Comparison of ENCODE assay signal across 11 cellular contexts in the genomic region with DNA sequence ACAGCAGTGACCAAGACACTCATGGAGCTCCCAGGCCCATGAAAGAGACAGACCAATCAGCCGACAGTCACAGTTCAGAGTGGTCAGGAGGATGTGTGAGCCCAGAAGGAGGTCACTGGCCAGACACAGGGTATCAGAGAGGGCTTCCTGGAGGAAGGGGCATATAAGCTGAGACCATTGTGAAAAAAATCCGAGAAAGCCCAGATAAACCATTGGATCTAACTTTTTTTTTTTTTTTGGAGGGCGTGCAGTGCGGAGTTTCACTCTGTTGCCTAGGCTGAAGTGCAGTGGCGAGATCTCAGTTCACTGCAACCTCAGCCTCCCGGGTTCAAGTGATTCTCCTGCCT. TPM values are rescaled to one million over a fixed set of nuclear protein-coding genes. Genes with fewer than 3 reads are reported as not detected.
DNase-seq lines count a peak whose midpoint lies in the region; ATAC-seq and TF ChIP-seq lines count a peak whose summit lies in the region.
"Had no signal": no experiment of that assay in that cellular context is flagged by ENCODE, and none has a peak within 500 bp of the region (broad histone marks: within the 10 kb centered on the region; RNA-seq: fewer than 3 reads in every experiment).

No MANE protein-coding gene starts in this region.

- H3K27me3 Mint-ChIP-seq in activated T-cell treated with anti-CD3 and anti-CD28 coated beads, Interleukin-2, amount 50 U/mL, for 72 hours (ENCODE audit: low read depth): no peaks in the 10 kb centered on the region
- no peaks in the 10 kb centered on the region for H3K27me3 Mint-ChIP-seq in nephron progenitor cell (ENCODE audit: low read depth, poor library complexity)

- no peak overlapping the region for H3K27ac Mint-ChIP-seq in activated T-cell treated with anti-CD3 and anti-CD28 coated beads, Interleukin-2, amount 50 U/mL, for 72 hours
- H3K27ac Mint-ChIP-seq in nephron progenitor cell: peak overlapping the region; percentile 39

- H3K4me3 ChIP-seq in esophagus (ENCODE audit: low read depth in 1 of 2, low read length in 2 of 2) (peak overlapping the region in 1 of 2 donors; percentile 95), upper lobe of left lung (peak overlapping the region; percentile 13 to 90 (median 76)), A673 (ENCODE audit: low read depth, low read length, poor library complexity, severe bottlenecking) (no peak overlapping the region)

- intact Hi-C loops in A673 (cut with micrococcal nuclease; ENCODE audit: unreplicated experiment): no loop called here

- peaks cover 0 to 2% of the 10 kb centered on the region in 2 donors for H3K4me1 ChIP-seq in esophagus (ENCODE audit: control insufficient read depth in 2 of 2, insufficient read depth in 2 of 2, low read length in 1 of 2)
- H3K4me1 ChIP-seq in upper lobe of left lung: peaks cover 50 to 72% (median 56%) of the 10 kb centered on the region in 4 donors
- H3K4me1 ChIP-seq in A673 (ENCODE audit: insufficient read depth, low read length, poor library complexity, severe bottlenecking): peaks cover 24% of the 10 kb centered on the region

- WGBS in esophagus, 2 donors: 84 to 87% methylated on average over 6 of the region's 6 CpGs
- 89 to 95% methylated on average over 6 of the region's 6 CpGs for WGBS in upper lobe of left lung, 2 donors

- ATAC-seq in activated T-cell treated with anti-CD3 and anti-CD28 coated beads, Interleukin-2, amount 50 U/mL, for 72 hours (replicated peaks in 1 of 2): no peak
- ATAC-seq in upper lobe of left lung (ENCODE audit: low FRiP score in 2 of 2): no peak

- peak overlapping the region; percentile 66 to 93 for H3K27ac ChIP-seq in esophagus (ENCODE audit: low read depth in 2 of 2, low read length in 1 of 2)
- peak overlapping the region; percentile 98 to 99 (median 98) for H3K27ac ChIP-seq in upper lobe of left lung
- no peak overlapping the region for H3K27ac ChIP-seq in A673 (ENCODE audit: low read depth, low read length, poor library complexity, severe bottlenecking)

- H3K27me3 ChIP-seq in esophagus (ENCODE audit: control insufficient read depth in 1 of 2, insufficient read depth in 2 of 2, low read length in 2 of 2) (no peaks in the 10 kb centered on the region), upper lobe of left lung (no peaks in the 10 kb centered on the region), A673 (replicated peaks; ENCODE audit: insufficient read depth, low read depth, low read length, poor library complexity) (no peaks in the 10 kb centered on the region)

- DNase-seq in activated T-cell treated with anti-CD3 and anti-CD28 coated beads, Interleukin-2, amount 50 U/mL, for 72 hours: no peak
- no peak for DNase-seq in activated T-cell treated with anti-CD3 and anti-CD28 coated beads, Interleukin-2, amount 50 U/mL, for 1 hour
- DNase-seq in nephron progenitor cell (no peak), upper lobe of left lung (no peak), Kasumi-1 (lab: John Stamatoyannopoulos, UW) (no peak), A673 (ENCODE audit: low spot score) (no peak), NCI-H2029 treated with DMSO at 0.1 percent for 48 hours (lab: John Stamatoyannopoulos, UW) (no peak)
- DNase-seq: activated CD4-positive, CD25-positive, alpha-beta regulatory T cell; amniotic stem cell; NCI-H1092 had no signal

- CTCF ChIA-PET in A673 (lab: Charles Lee): no interaction called here

- POLR2A ChIA-PET in A673 (lab: Charles Lee; ENCODE audit: low non-redundant PET): no interaction called here

- no TSS peak for BruUV-seq in A673 (replicated peaks; lab: Mats Ljungman, UMichigan)

- H3K36me3 Mint-ChIP-seq in activated T-cell treated with anti-CD3 and anti-CD28 coated beads, Interleukin-2, amount 50 U/mL, for 72 hours (ENCODE audit: insufficient read depth in 2 of 2): peaks cover 16 to 26% of the 10 kb centered on the region in 2 donors
- H3K36me3 Mint-ChIP-seq in nephron progenitor cell (ENCODE audit: low read depth): peaks cover 50% of the 10 kb centered on the region

- H3K9me3 Mint-ChIP-seq in activated T-cell treated with anti-CD3 and anti-CD28 coated beads, Interleukin-2, amount 50 U/mL, for 72 hours: peaks cover 0 to 2% of the 10 kb centered on the region in 2 donors
- H3K9me3 Mint-ChIP-seq in nephron progenitor cell: peaks cover 9% of the 10 kb centered on the region

- peak overlapping the region; percentile 98 to 99 for H3K4me3 Mint-ChIP-seq in activated T-cell treated with anti-CD3 and anti-CD28 coated beads, Interleukin-2, amount 50 U/mL, for 72 hours
- peak overlapping the region; percentile 61 for H3K4me3 Mint-ChIP-seq in nephron progenitor cell

- TF ChIP-seq POLR2A in upper lobe of left lung (IDR thresholded peaks at IDR 0.05): no peak

- H3K9me3 ChIP-seq in esophagus (ENCODE audit: control insufficient read depth in 2 of 2, insufficient read depth in 1 of 2, low read depth in 1 of 2, low read length in 1 of 2) (no peaks in the 10 kb centered on the region), upper lobe of left lung (no peaks in the 10 kb centered on the region), A673 (ENCODE audit: low read depth, low read length, poor library complexity, severe bottlenecking) (no peaks in the 10 kb centered on the region)

- H3K36me3 ChIP-seq in esophagus (ENCODE audit: control insufficient read depth in 2 of 2, insufficient read depth in 2 of 2, low read length in 1 of 2): peaks cover 8 to 16% of the 10 kb centered on the region in 2 donors
- peaks cover 16 to 41% (median 20%) of the 10 kb centered on the region in 4 donors for H3K36me3 ChIP-seq in upper lobe of left lung
- H3K36me3 ChIP-seq in A673 (ENCODE audit: insufficient read depth, low read length, poor library complexity, severe bottlenecking): peaks cover 1% of the 10 kb centered on the region

- TF ChIP-seq EP300 in upper lobe of left lung (IDR thresholded peaks at IDR 0.05): no peak

- TF ChIP-seq CTCF in nephron progenitor cell (IDR thresholded peaks at IDR 0.05) (no peak), upper lobe of left lung (IDR thresholded peaks at IDR 0.05) (no peak), A673 (conservative IDR thresholded peaks at IDR 0.05; ENCODE audit: low read depth, low read length) (no peak)

- peaks cover 73% of the 10 kb centered on the region for H3K4me1 Mint-ChIP-seq in activated T-cell treated with anti-CD3 and anti-CD28 coated beads, Interleukin-2, amount 50 U/mL, for 72 hours (ENCODE audit: low read depth)
- H3K4me1 Mint-ChIP-seq in nephron progenitor cell: peaks cover 48% of the 10 kb centered on the region

RNA-seq across cellular contexts. Expression of gene ITPKC, which starts 4.2 kb away (rescaled TPM):
- total RNA-seq in activated T-cell treated with anti-CD3 and anti-CD28 coated beads, Interleukin-2, amount 50 U/mL, for 72 hours: 10 to 100 TPM; 14.4 to 15.1 TPM
- polyA plus RNA-seq in esophagus: 100 to 1,000 TPM in 1 of 2 donors, 10 to 100 TPM in 1; 57.4 to 172 TPM
- 10 to 100 TPM; 38.4 to 76.0 (median 55.2) TPM for total RNA-seq in upper lobe of left lung
- 7.2 and 8.5 TPM in 2 replicates for total RNA-seq in A673 (2021)

RNA-seq across cellular contexts. Expression of gene COQ8B, which starts 4.4 kb away (rescaled TPM):
- total RNA-seq in activated T-cell treated with anti-CD3 and anti-CD28 coated beads, Interleukin-2, amount 50 U/mL, for 72 hours: 10 to 100 TPM; 45.4 to 58.6 TPM
- 10 to 100 TPM; 18.4 to 27.2 TPM for polyA plus RNA-seq in esophagus
- total RNA-seq in upper lobe of left lung (100 to 1,000 TPM in 2 of 6 donors, 10 to 100 TPM in 4; 46.2 to 142 (median 65.4) TPM), A673 (2021) (34.1 and 38.8 TPM in 2 replicates)

RNA-seq across cellular contexts. Expression of gene ACTMAP, which starts 29.2 kb away (rescaled TPM):
- total RNA-seq in activated T-cell treated with anti-CD3 and anti-CD28 coated beads, Interleukin-2, amount 50 U/mL, for 72 hours: 10 to 100 TPM; 32.8 to 45.1 TPM
- polyA plus RNA-seq in esophagus: 1 to 10 TPM; 3.1 to 6.8 TPM
- total RNA-seq in upper lobe of left lung (10 to 100 TPM; 16.0 to 28.4 (median 21.5) TPM), A673 (2021) (17.1 and 20.8 TPM in 2 replicates)

RNA-seq across cellular contexts. Expression of gene SNRPA, which starts 29.9 kb away (rescaled TPM):
- 100 to 1,000 TPM; 201 to 290 TPM for total RNA-seq in activated T-cell treated with anti-CD3 and anti-CD28 coated beads, Interleukin-2, amount 50 U/mL, for 72 hours
- polyA plus RNA-seq in esophagus: 10 to 100 TPM; 48.9 to 58.1 TPM
- total RNA-seq in upper lobe of left lung (10 to 100 TPM; 32.4 to 90.1 (median 55.3) TPM), A673 (2021) (167 and 179 TPM in 2 replicates)

RNA-seq across cellular contexts. Expression of gene NUMBL, which starts 30.7 kb away (rescaled TPM):
- total RNA-seq in activated T-cell treated with anti-CD3 and anti-CD28 coated beads, Interleukin-2, amount 50 U/mL, for 72 hours: 10 to 100 TPM; 16.1 to 18.6 TPM
- polyA plus RNA-seq in esophagus: 10 to 100 TPM in 1 of 2 donors, 1 to 10 TPM in 1; 9.0 to 14.4 TPM
- total RNA-seq in upper lobe of left lung (100 to 1,000 TPM in 1 of 6 donors, 10 to 100 TPM in 5; 18.0 to 133 (median 23.8) TPM), A673 (2021) (38.4 and 49.3 TPM in 2 replicates)
